ENCODE assay signal across 8 cellular contexts in genomic region chr3:134373942-134374790, GRCh38.
DNase-seq lines count a peak whose midpoint lies in the region; ATAC-seq and TF ChIP-seq lines count a peak whose summit lies in the region.

AMOTL2 (minus strand) TSS chr3:134374447; CDS start chr3:134371433, 3,014 bp downstream.

- no peaks in the 10 kb centered on the region for H3K9me3 Mint-ChIP-seq in activated naive CD4-positive, alpha-beta T cell treated with anti-CD3 and anti-CD28 coated beads, Interleukin-2, amount 10 ng/mL, durations not matched to agents 7 days and 5 days
- no peaks in the 10 kb centered on the region for H3K9me3 Mint-ChIP-seq in stimulated activated effector memory CD8-positive, alpha-beta T cell treated with anti-CD3 and anti-CD28 coated beads, Interleukin-12 subunit alpha, Interleukin-12 subunit beta, amount 100 ng/mL, for 72 hours

- no peak within 1 kb of the TSS for H3K27ac Mint-ChIP-seq in activated naive CD4-positive, alpha-beta T cell treated with anti-CD3 and anti-CD28 coated beads, Interleukin-2, amount 10 ng/mL, durations not matched to agents 7 days and 5 days
- H3K27ac Mint-ChIP-seq in stimulated activated effector memory CD8-positive, alpha-beta T cell treated with anti-CD3 and anti-CD28 coated beads, Interleukin-12 subunit alpha, Interleukin-12 subunit beta, amount 100 ng/mL, for 72 hours: no peak within 1 kb of the TSS

- H3K4me3 ChIP-seq in KMS-11 (IDR thresholded peaks at IDR 0.05; ENCODE audit: insufficient read depth, low read depth, low read length): no peak within 1 kb of the TSS

- peaks cover 13% of the 10 kb centered on the region for H3K4me1 Mint-ChIP-seq in activated naive CD4-positive, alpha-beta T cell treated with anti-CD3 and anti-CD28 coated beads, Interleukin-2, amount 10 ng/mL, durations not matched to agents 7 days and 5 days
- H3K4me1 Mint-ChIP-seq in stimulated activated effector memory CD8-positive, alpha-beta T cell treated with anti-CD3 and anti-CD28 coated beads, Interleukin-12 subunit alpha, Interleukin-12 subunit beta, amount 100 ng/mL, for 72 hours: peaks cover 15% of the 10 kb centered on the region

- no peak for TF ChIP-seq CTCF in KMS-11 (conservative IDR thresholded peaks at IDR 0.05; ENCODE audit: low read depth, low read length)

- no peaks in the 10 kb centered on the region for H3K36me3 ChIP-seq in KMS-11 (ENCODE audit: insufficient read depth)

- H3K4me3 Mint-ChIP-seq in activated naive CD4-positive, alpha-beta T cell treated with anti-CD3 and anti-CD28 coated beads, Interleukin-2, amount 10 ng/mL, durations not matched to agents 7 days and 5 days: peak within 1 kb of the TSS; percentile 62
- peak within 1 kb of the TSS; percentile 73 for H3K4me3 Mint-ChIP-seq in stimulated activated effector memory CD8-positive, alpha-beta T cell treated with anti-CD3 and anti-CD28 coated beads, Interleukin-12 subunit alpha, Interleukin-12 subunit beta, amount 100 ng/mL, for 72 hours

- H3K36me3 Mint-ChIP-seq in activated naive CD4-positive, alpha-beta T cell treated with anti-CD3 and anti-CD28 coated beads, Interleukin-2, amount 10 ng/mL, durations not matched to agents 7 days and 5 days: no peaks in the 10 kb centered on the region
- H3K36me3 Mint-ChIP-seq in stimulated activated effector memory CD8-positive, alpha-beta T cell treated with anti-CD3 and anti-CD28 coated beads, Interleukin-12 subunit alpha, Interleukin-12 subunit beta, amount 100 ng/mL, for 72 hours: no peaks in the 10 kb centered on the region

- DNase-seq in activated naive CD4-positive, alpha-beta T cell treated with anti-CD3 and anti-CD28 coated beads, Interleukin-2, amount 10 ng/mL, durations not matched to agents 7 days and 5 days: no peak
- no peak for DNase-seq in activated naive CD4-positive, alpha-beta T cell (lab: John Stamatoyannopoulos, UW)
- DNase-seq in SW 1271 (lab: John Stamatoyannopoulos, UW) (peak; percentile 76 to 93), ecto neural progenitor cell (ENCODE audit: low spot score) (peak; percentile 97), left kidney (ENCODE audit: low read depth, low spot score) (peak; percentile 99)
- DNase-seq in stimulated activated effector memory CD8-positive, alpha-beta T cell treated with anti-CD3 and anti-CD28 coated beads, Interleukin-12 subunit alpha, Interleukin-12 subunit beta, amount 100 ng/mL, for 72 hours (ENCODE audit: low spot score in 2 of 2): no peak
- DNase-seq in central memory CD4-positive, alpha-beta T cell: no peak

- CTCF ChIA-PET in activated naive CD4-positive, alpha-beta T cell treated with anti-CD3 and anti-CD28 coated beads, Interleukin-2, amount 10 ng/mL, durations not matched to agents 7 days and 5 days (lab: Charles Lee): interaction anchor here (0.8 kb wide), 1 partner anchor 26 kb away, joined by 3 read pairs; no protein-coding TSS in a partner anchor

- H3K79me2 ChIP-seq in KMS-11 (ENCODE audit: insufficient read depth, low read depth): no peaks in the 10 kb centered on the region

- H3K9ac ChIP-seq in KMS-11: no peak within 1 kb of the TSS

- no peaks in the 10 kb centered on the region; the same call in 1 of the 2 replicates for H3K27me3 ChIP-seq in KMS-11 (ENCODE audit: insufficient read depth, low read depth)

- H3K4me1 ChIP-seq in KMS-11 (ENCODE audit: low read depth, poor library complexity, severe bottlenecking): no peaks in the 10 kb centered on the region

- H3K4me2 ChIP-seq in KMS-11: peak within 1 kb of the TSS; percentile 17; the same call in 1 of the 2 replicates

- peaks cover 96% of the 10 kb centered on the region for H3K27me3 Mint-ChIP-seq in activated naive CD4-positive, alpha-beta T cell treated with anti-CD3 and anti-CD28 coated beads, Interleukin-2, amount 10 ng/mL, durations not matched to agents 7 days and 5 days

- H4K20me1 ChIP-seq in KMS-11 (ENCODE audit: insufficient read depth): no peaks in the 10 kb centered on the region

- H3K27ac ChIP-seq in KMS-11: no peak within 1 kb of the TSS

- peak; percentile 68 for ATAC-seq in stimulated activated effector memory CD8-positive, alpha-beta T cell treated with anti-CD3 and anti-CD28 coated beads, Interleukin-12 subunit alpha, Interleukin-12 subunit beta, amount 100 ng/mL, for 72 hours

- peak within 1 kb of the TSS; percentile 26; the same call in 1 of the 2 replicates for H2AFZ ChIP-seq in KMS-11 (ENCODE audit: low read depth)

Comparison
In these comparisons a context has a peak if more than half of its experiments do, and no peak if none do; other contexts are left out.
1. DNase-seq: peak in SW 1271 (2 of 2), ecto neural progenitor cell (single experiment) and left kidney (single experiment); none in activated naive CD4-positive, alpha-beta T cell treated with anti-CD3 and anti-CD28 coated beads, Interleukin-2, amount 10 ng/mL, durations not matched to agents 7 days and 5 days (single experiment), activated naive CD4-positive, alpha-beta T cell (0 of 4), stimulated activated effector memory CD8-positive, alpha-beta T cell treated with anti-CD3 and anti-CD28 coated beads, Interleukin-12 subunit alpha, Interleukin-12 subunit beta, amount 100 ng/mL, for 72 hours (0 of 2) and central memory CD4-positive, alpha-beta T cell (single experiment).